ENCODE assay signal across 8 cellular contexts in the genomic region with DNA sequence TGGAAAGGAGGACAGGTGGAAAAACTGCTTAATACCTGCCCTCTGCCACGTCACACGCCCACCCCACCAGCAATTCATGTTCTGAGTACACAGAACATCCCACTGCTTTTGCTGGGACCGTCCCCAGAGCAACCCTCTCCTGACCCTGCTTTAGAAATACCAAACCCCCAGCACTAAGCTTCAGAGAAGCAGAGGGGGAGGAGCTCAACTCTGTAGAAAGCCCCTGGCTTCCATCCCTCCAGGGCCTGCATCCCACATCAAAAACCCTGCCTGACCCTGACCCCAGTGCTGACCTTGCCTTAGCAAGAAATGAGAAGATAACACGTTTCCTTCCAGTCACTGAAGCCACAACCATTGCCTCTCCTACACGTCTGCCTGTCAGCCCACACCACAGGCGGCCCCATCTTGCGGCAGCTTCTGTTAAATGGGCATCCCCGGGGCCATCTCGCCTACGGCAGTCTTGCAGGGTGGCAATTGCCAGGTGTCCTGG. TPM values are rescaled to one million over a fixed set of nuclear protein-coding genes. Genes with fewer than 3 reads are reported as not detected.
DNase-seq lines count a peak whose midpoint lies in the region; ATAC-seq lines count a peak whose summit lies in the region.

No MANE protein-coding gene starts in this region.

- no peak overlapping the region for H3K4me3 ChIP-seq in neuronal stem cell (ENCODE audit: low read length in 2 of 2)

- no peaks in the 10 kb centered on the region for H3K79me1 ChIP-seq in neuronal stem cell (ENCODE audit: low read depth, low read length)

- WGBS in neuronal stem cell (ENCODE audit: extremely low coverage in 2 of 2, insufficient read length in 2 of 2, insufficient replicate concordance in 1 of 2), 2 donors, result no CpG with 5 or more reads among the region's 10 CpGs

- no peak overlapping the region for H3K23ac ChIP-seq in neuronal stem cell (ENCODE audit: low read depth, low read length, poor library complexity)

- no peaks in the 10 kb centered on the region for H3K36me3 ChIP-seq in neuronal stem cell (replicated peaks in 1 of 2; ENCODE audit: control insufficient read depth in 2 of 2, insufficient read depth in 2 of 2, low read length in 2 of 2)

- peak; percentile 60 for DNase-seq in activated T-helper 9 cell treated with anti-CD3 and anti-CD28 coated beads, Interleukin-2, amount 50 U/mL, for 16 hours (ENCODE audit: low read depth)
- DNase-seq in stimulated activated CD8-positive, alpha-beta memory T cell treated with anti-CD3 and anti-CD28 coated beads, Interleukin-15, amount 100 ng/mL, for 48 hours (ENCODE audit: low read depth in 2 of 2), result peak; percentile 82 to 85
- DNase-seq in left colon (no peak), left ventricle myocardium superior (no peak), NCI-H748 treated with DMSO at 0.1 percent for 48 hours (lab: John Stamatoyannopoulos, UW) (no peak), neuronal stem cell (ENCODE audit: low spot score) (no peak)

- H3K4me2 ChIP-seq in neuronal stem cell (ENCODE audit: insufficient read depth, low read length, poor library complexity, severe bottlenecking), result no peak overlapping the region

- peaks cover 0 to 10% (median 0%) of the 10 kb centered on the region in 3 experiments for H3K27me3 ChIP-seq in neuronal stem cell (ENCODE audit: control insufficient read depth in 3 of 3, insufficient read depth in 3 of 3, low read depth in 1 of 3, low read length in 3 of 3)

- no peaks in the 10 kb centered on the region for H3K9me3 ChIP-seq in neuronal stem cell (replicated peaks in 1 of 2; ENCODE audit: control insufficient read depth in 2 of 2, insufficient read depth in 1 of 2, low read depth in 1 of 2, low read length in 2 of 2)

- peaks cover 0 to 4% of the 10 kb centered on the region in 2 donors for H3K4me1 ChIP-seq in neuronal stem cell (ENCODE audit: control insufficient read depth in 2 of 2, insufficient read depth in 1 of 2, low read depth in 1 of 2, low read length in 2 of 2)

- no peak overlapping the region for H2BK120ac ChIP-seq in neuronal stem cell (ENCODE audit: low read depth, low read length)

- intact Hi-C loops in left colon (cut with DNase I, micrococcal nuclease), result no loop called here
- intact Hi-C loops in left ventricle myocardium superior (cut with micrococcal nuclease), result no loop called here

- H3K18ac ChIP-seq in neuronal stem cell (ENCODE audit: low read length), result no peak overlapping the region

- H2BK15ac ChIP-seq in neuronal stem cell (ENCODE audit: low read length), result no peak overlapping the region

- H3K27ac ChIP-seq in neuronal stem cell (replicated peaks; ENCODE audit: low read length), result no peak overlapping the region

- H2AFZ ChIP-seq in neuronal stem cell (ENCODE audit: low read length), result no peak overlapping the region

- H4K8ac ChIP-seq in neuronal stem cell (ENCODE audit: low read depth, low read length), result no peak overlapping the region

- H3K4ac ChIP-seq in neuronal stem cell (ENCODE audit: low read length), result no peak overlapping the region

- H4K91ac ChIP-seq in neuronal stem cell (ENCODE audit: low read depth, low read length, poor library complexity), result no peak overlapping the region

- H2AK5ac ChIP-seq in neuronal stem cell (ENCODE audit: low read depth, low read length), result no peak overlapping the region

- no peak overlapping the region for H3K14ac ChIP-seq in neuronal stem cell (ENCODE audit: low read length)

- H2BK12ac ChIP-seq in neuronal stem cell (ENCODE audit: low read length), result no peak overlapping the region

- peak; percentile 38 for ATAC-seq in GM19452 (IDR thresholded peaks at IDR 0.05; ENCODE audit: unreplicated experiment)
- ATAC-seq in HG03520 (IDR thresholded peaks at IDR 0.05; ENCODE audit: unreplicated experiment), result peak; percentile 46
- ATAC-seq in left colon, result no peak
- no peak for ATAC-seq in left ventricle myocardium superior

- no peak overlapping the region for H2BK5ac ChIP-seq in neuronal stem cell (ENCODE audit: low read length)

- no peak overlapping the region for H3K9ac ChIP-seq in neuronal stem cell (ENCODE audit: low read depth, low read length, poor library complexity)

RNA-seq across cellular contexts. Expression of a gene that starts 19.7 kb away (rescaled TPM):
- total RNA-seq in left colon, result 100 to 1,000 TPM; 143 to 154 TPM
- 0.20 TPM for total RNA-seq in left ventricle myocardium superior
- under 0.01 TPM for polyA plus RNA-seq in neuronal stem cell (2013, experiment 1 of 2)
- polyA plus RNA-seq in neuronal stem cell (2013, experiment 2 of 2), result 0.03 TPM

Comparison
In these comparisons a context has a peak if more than half of its experiments do, and no peak if none do; other contexts are left out.
1. ATAC-seq: peak in GM19452 (single experiment) and HG03520 (single experiment); none in left colon (single experiment) and left ventricle myocardium superior (single experiment).
2. DNase-seq: peak in activated T-helper 9 cell treated with anti-CD3 and anti-CD28 coated beads, Interleukin-2, amount 50 U/mL, for 16 hours (single experiment) and stimulated activated CD8-positive, alpha-beta memory T cell treated with anti-CD3 and anti-CD28 coated beads, Interleukin-15, amount 100 ng/mL, for 48 hours (2 of 2); none in left colon (0 of 2), left ventricle myocardium superior (single experiment), NCI-H748 treated with DMSO at 0.1 percent for 48 hours (single experiment) and neuronal stem cell (single experiment).
3. RNA of a gene that starts 19.7 kb away (total RNA-seq): 143 to 154 TPM in left colon; 0.20 TPM in left ventricle myocardium superior (single experiment); every median in the first group is over 100 times any median in the second.